ENCODE assay signal across 20 cellular contexts in the genomic region with DNA sequence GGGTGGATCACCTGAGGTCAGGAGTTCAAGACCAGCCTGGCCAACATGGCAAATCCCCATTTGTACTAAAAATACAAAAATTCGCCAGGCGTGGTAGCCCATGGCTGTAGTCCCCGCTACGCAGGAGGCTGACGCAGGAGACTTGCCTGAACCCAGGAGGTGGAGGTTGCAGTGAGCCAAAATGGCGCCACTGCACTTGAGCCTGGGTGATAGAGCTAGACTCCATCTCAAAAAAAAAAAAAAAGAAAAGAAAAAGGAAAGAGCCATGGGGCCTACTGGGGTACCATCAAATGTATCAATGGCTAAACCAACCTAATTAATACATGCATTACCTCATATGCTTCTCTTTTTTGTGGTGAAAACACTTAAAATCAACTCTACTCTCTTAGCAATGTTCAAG. TPM values are rescaled to one million over a fixed set of nuclear protein-coding genes. Genes with fewer than 3 reads are reported as not detected.
A peak's percentile ranks its signal among the peaks of the same experiment; 100 is the strongest.
DNase-seq lines count a peak whose midpoint lies in the region; FAIRE-seq and TF ChIP-seq lines count a peak whose summit lies in the region.
"Had no signal": no experiment of that assay in that cellular context is flagged by ENCODE, and none has a peak within 500 bp of the region (broad histone marks: within the 10 kb centered on the region; RNA-seq: fewer than 3 reads in every experiment).

No MANE protein-coding gene starts in this region.

- H3K4me3 Mint-ChIP-seq in osteocyte (ENCODE audit: unreplicated experiment) = no peak overlapping the region
- H3K4me3 Mint-ChIP-seq: B cell; CD4-positive, alpha-beta T cell; CD8-positive, alpha-beta T cell had no signal

- no peaks in the 10 kb centered on the region for H3K36me3 ChIP-seq in kidney (ENCODE audit: control insufficient read depth in 1 of 2, insufficient read depth in 2 of 2, low read length in 2 of 2)
- H3K36me3 ChIP-seq: BLaER1 treated with 17β-estradiol and CSF1 and Interleukin-3, amounts not matched to agents 10 nM and 100 nM had no signal

- TF ChIP-seq CTCF in osteocyte (IDR thresholded peaks at IDR 0.05) (no peak), kidney (IDR thresholded peaks at IDR 0.05; ENCODE audit: borderline replicate concordance, extremely low read depth, insufficient read depth) (no peak)

- no peak overlapping the region for H3K27ac Mint-ChIP-seq in osteocyte (ENCODE audit: unreplicated experiment)
- H3K27ac Mint-ChIP-seq: B cell; CD4-positive, alpha-beta T cell; CD8-positive, alpha-beta T cell had no signal

- H3K36me3 Mint-ChIP-seq in osteocyte (ENCODE audit: unreplicated experiment) = no peaks in the 10 kb centered on the region

- no peaks in the 10 kb centered on the region for H3K4me1 ChIP-seq in kidney (ENCODE audit: control insufficient read depth in 1 of 2, insufficient read depth in 1 of 2, low read depth in 1 of 2, low read length in 2 of 2)
- H3K4me1 ChIP-seq: BLaER1 treated with 17β-estradiol and CSF1 and Interleukin-3, amounts not matched to agents 10 nM and 100 nM had no signal

- DNase-seq in activated CD8-positive, alpha-beta memory T cell treated with anti-CD3 and anti-CD28 coated beads for 24 hours = peak; percentile 11
- no peak for DNase-seq in activated CD8-positive, alpha-beta memory T cell treated with anti-CD3 and anti-CD28 coated beads, Interleukin-2, amount 50 U/mL, for 4 hours
- DNase-seq in osteocyte (ENCODE audit: extremely low spot score, unreplicated experiment) = peak; percentile 46
- DNase-seq in activated T-cell treated with anti-CD3 and anti-CD28 coated beads, Interleukin-2, amount 50 U/mL, for 1 hour = no peak
- DNase-seq in kidney = no peak
- DNase-seq: AML-193; Caco-2; Calu3; CD4-positive, alpha-beta T cell; DMS79 treated with DMSO at 0.1 percent for 48 hours; GF-D8 had no signal

- no peak overlapping the region for H3K9ac ChIP-seq in kidney (ENCODE audit: low read length in 2 of 2)
- H3K9ac ChIP-seq: BLaER1 treated with 17β-estradiol and CSF1 and Interleukin-3, amounts not matched to agents 10 nM and 100 nM had no signal

- no peaks in the 10 kb centered on the region for H3K9me3 ChIP-seq in kidney (ENCODE audit: control insufficient read depth in 1 of 2, low read length in 2 of 2)
- H3K9me3 ChIP-seq: A549; BLaER1 treated with 17β-estradiol and CSF1 and Interleukin-3, amounts not matched to agents 10 nM and 100 nM; Caco-2 had no signal

- H3K27me3 Mint-ChIP-seq in osteocyte (ENCODE audit: unreplicated experiment) = no peaks in the 10 kb centered on the region
- H3K27me3 Mint-ChIP-seq: B cell; CD4-positive, alpha-beta T cell had no signal

- FAIRE-seq in kidney (lab: Jason Lieb, UNC) = no peak
- FAIRE-seq: A549, D721Med, GM12891, GM19239 had no signal

- H3K27ac ChIP-seq in kidney (ENCODE audit: low read depth in 2 of 2, low read length in 2 of 2) = no peak overlapping the region
- H3K27ac ChIP-seq: 22Rv1; A549; BLaER1 treated with 17β-estradiol and CSF1 and Interleukin-3, amounts not matched to agents 10 nM and 100 nM; C4-2B had no signal

- intact Hi-C loops in kidney (cut with DNase I) = no loop called here

- no peak overlapping the region for H3K4me3 ChIP-seq in kidney (ENCODE audit: low read length in 2 of 2)
- H3K4me3 ChIP-seq: A549; BLaER1 treated with 17β-estradiol and CSF1 and Interleukin-3, amounts not matched to agents 10 nM and 100 nM had no signal

- peaks cover 8% of the 10 kb centered on the region for H3K4me1 Mint-ChIP-seq in osteocyte (ENCODE audit: unreplicated experiment)

- no peaks in the 10 kb centered on the region for H3K9me3 Mint-ChIP-seq in osteocyte (ENCODE audit: unreplicated experiment)
- H3K9me3 Mint-ChIP-seq: CD4-positive, alpha-beta T cell had no signal

RNA-seq across cellular contexts. Expression of a gene that starts 10.7 kb away (rescaled TPM):
- total RNA-seq in osteocyte (20.6 and 21.1 TPM in 2 replicates), kidney (31.2 TPM)
- 15.2 TPM for polyA plus RNA-seq in kidney (ENCODE audit: insufficient read depth, low read depth, low replicate concordance)

RNA-seq across cellular contexts. Expression of a gene that starts 55.6 kb away (rescaled TPM):
- total RNA-seq in osteocyte (19.2 and 20.6 TPM in 2 replicates), kidney (20.0 TPM)
- polyA plus RNA-seq in kidney (ENCODE audit: insufficient read depth, low read depth, low replicate concordance) = 5.2 TPM

Comparison
In these comparisons a context has a peak if more than half of its experiments do, and no peak if none do; other contexts are left out.
1. DNase-seq: peak in activated CD8-positive, alpha-beta memory T cell treated with anti-CD3 and anti-CD28 coated beads for 24 hours (single experiment) and osteocyte (single experiment); none in activated CD8-positive, alpha-beta memory T cell treated with anti-CD3 and anti-CD28 coated beads, Interleukin-2, amount 50 U/mL, for 4 hours (single experiment), activated T-cell treated with anti-CD3 and anti-CD28 coated beads, Interleukin-2, amount 50 U/mL, for 1 hour (single experiment) and kidney (single experiment).